Comparison of ENCODE assay signal across 8 cellular contexts in genomic region chr6:85676086-85676729, GRCh38. TPM values are rescaled to one million over a fixed set of nuclear protein-coding genes. Genes with fewer than 3 reads are reported as not detected.
DNase-seq lines count a peak whose midpoint lies in the region; ATAC-seq and TF ChIP-seq lines count a peak whose summit lies in the region.

No MANE protein-coding gene starts in this region.

- H3K4me1 ChIP-seq in HCT116 (ENCODE audit: control insufficient read depth in 1 of 2, insufficient read depth in 2 of 2, low read length in 2 of 2) (peaks cover 10 to 72% of the 10 kb centered on the region in 2 experiments; a peak in 3 of 4 replicates), lung (ENCODE audit: control insufficient read depth in 2 of 2, insufficient read depth in 2 of 2, low read length in 2 of 2) (peaks cover 3 to 24% of the 10 kb centered on the region in 2 donors)

- ATAC-seq in HCT116 = no peak
- ATAC-seq in lung (ENCODE audit: insufficient read depth, low FRiP score) = no peak
- ATAC-seq in HG03045 (IDR thresholded peaks at IDR 0.05; ENCODE audit: unreplicated experiment) = no peak
- no peak for ATAC-seq in sciatic nerve

- BruUV-seq in HCT116 (replicated peaks; lab: Mats Ljungman, UMichigan) = no TSS peak

- H3K27ac ChIP-seq in 22Rv1 (peak overlapping the region; percentile 98), HCT116 (ENCODE audit: low read depth, low read length) (peak overlapping the region; percentile 83), lung (ENCODE audit: low read depth in 1 of 2, low read length in 1 of 2) (peak overlapping the region in 1 of 2 donors; percentile 49)

- CTCF ChIA-PET in HCT116 (lab: Charles Lee) = no interaction called here

- intact Hi-C loops in HCT116 (cut with micrococcal nuclease) = loop anchor here (5.0 to 10.0 kb wide), 3 partner anchors 84 to 319 kb away; partner anchors contain the start of gene SNX14
- intact Hi-C loops in sciatic nerve (cut with DNase I) = loop anchor here (5.0 kb wide), 1 partner anchor 34 kb away; the partner anchor contains the start of gene SYNCRIP

- H3K79me2 ChIP-seq in HCT116 (ENCODE audit: insufficient read depth, low read length) = peaks cover 61% of the 10 kb centered on the region

- H3K9me3 ChIP-seq in HCT116 (ENCODE audit: control insufficient read depth in 1 of 2, insufficient read depth in 1 of 2, low read depth in 1 of 2, low read length in 2 of 2) = no peaks in the 10 kb centered on the region
- H3K9me3 ChIP-seq in lung (ENCODE audit: control insufficient read depth in 2 of 2, insufficient read depth in 1 of 2, low read length in 1 of 2) = no peaks in the 10 kb centered on the region

- peak overlapping the region; percentile 81 for H3K4me2 ChIP-seq in HCT116 (ENCODE audit: low read length)

- DNase-seq in HCT116 (ENCODE audit: low read depth, low spot score) = no peak
- peak; percentile 28 for DNase-seq in astrocyte of the hippocampus (ENCODE audit: low read depth, low spot score)
- DNase-seq in lung (ENCODE audit: low spot score) = no peak
- DNase-seq in NCI-H748 (lab: John Stamatoyannopoulos, UW; ENCODE audit: unreplicated experiment) = no peak
- no peak for DNase-seq in activated CD8-positive, alpha-beta memory T cell treated with anti-CD3 and anti-CD28 coated beads, Interleukin-2, amount 50 U/mL, for 48 hours
- DNase-seq in sciatic nerve (ENCODE audit: low spot score) = no peak

- no peaks in the 10 kb centered on the region for H3K9me2 ChIP-seq in HCT116 (ENCODE audit: insufficient read depth)

- peak overlapping the region; percentile 98 for H3K9ac ChIP-seq in HCT116 (ENCODE audit: low read length)

- TF ChIP-seq POLR2A in HCT116 (IDR thresholded peaks at IDR 0.05; ENCODE audit: borderline replicate concordance, extremely low read depth, insufficient read depth, insufficient read length) = no peak

- RAD21 ChIA-PET in HCT116 (lab: Charles Lee; ENCODE audit: low non-redundant PET in 1 of 2, low total read pairs in 2 of 2, uncharacterized antibody in 2 of 2, unreplicated experiment in 2 of 2) = no interaction called here

- H3K4me3 ChIP-seq in HCT116 (replicated peaks in 1 of 2; ENCODE audit: low read depth in 1 of 2, low read length in 2 of 2) = peak overlapping the region; percentile 88 to 97
- H3K4me3 ChIP-seq in lung = peak overlapping the region; percentile 30

- no peak for TF ChIP-seq RAD21 in HCT116 (IDR thresholded peaks at IDR 0.05; ENCODE audit: low read depth)

- POLR2A ChIA-PET in HCT116 (lab: Charles Lee) = interaction anchor here (0.6 to 8.6 kb wide), 3 partner anchors 16 to 316 kb away, joined by 3 to 192 read pairs (median 7); partner anchors contain the start of gene SYNCRIP

- 8 to 9% methylated on average over 6 of the region's 6 CpGs for WGBS in lung, 2 donors

- TF ChIP-seq CTCF in 22Rv1 (IDR thresholded peaks at IDR 0.05) = no peak
- TF ChIP-seq CTCF in HCT116 (IDR thresholded peaks at IDR 0.05 in 2 of 3, conservative IDR thresholded peaks at IDR 0.05 in 1 of 3; ENCODE audit: borderline replicate concordance in 1 of 3, insufficient read depth in 1 of 3, low read depth in 2 of 3, low read length in 2 of 3) = no peak
- TF ChIP-seq CTCF in lung (IDR thresholded peaks at IDR 0.05; ENCODE audit: control extremely low read depth, extremely low read depth) = no peak

- H3K36me3 ChIP-seq in HCT116 (ENCODE audit: control insufficient read depth in 1 of 2, insufficient read depth in 2 of 2, low read length in 2 of 2) (peaks cover 13 to 35% of the 10 kb centered on the region in 2 experiments), lung (ENCODE audit: control insufficient read depth in 2 of 2, insufficient read depth in 2 of 2, low read length in 2 of 2) (peaks cover 4 to 15% of the 10 kb centered on the region in 2 donors)

- H4K20me1 ChIP-seq in HCT116 (ENCODE audit: insufficient read depth) = peaks cover 34% of the 10 kb centered on the region; the same call in 1 of the 2 replicates

- no peak overlapping the region for H2AFZ ChIP-seq in HCT116 (ENCODE audit: low read depth, low read length, poor library complexity, severe bottlenecking)

- H3K27me3 ChIP-seq in HCT116 (ENCODE audit: insufficient read depth, low read length) (no peaks in the 10 kb centered on the region), lung (ENCODE audit: control insufficient read depth, insufficient read depth) (no peaks in the 10 kb centered on the region)

TF ChIP-seq in HCT116, 20 proteins besides CTCF, POLR2A, EP300 and RAD21:
- TF ChIP-seq POLR2AphosphoS5 (IDR thresholded peaks at IDR 0.05; ENCODE audit: low read depth, low read length) = peak; percentile 34; the same call in 1 of the 2 replicates
- TF ChIP-seq SP1 (IDR thresholded peaks at IDR 0.05; ENCODE audit: low read depth) = 0 out of 2 replicates have a peak, but pooled peaks have one; percentile 2
- TF ChIP-seq JUND (IDR thresholded peaks at IDR 0.05) = no peak; the same call in 1 of the 2 replicates
- no peak for TF ChIP-seq TCF7L2 (IDR thresholded peaks at IDR 0.05; ENCODE audit: borderline replicate concordance, extremely low read depth, insufficient read depth, insufficient read length)
- TF ChIP-seq SIN3A (IDR thresholded peaks at IDR 0.05; ENCODE audit: low read depth) = 0 out of 2 replicates have a peak, but pooled peaks have one; percentile 7
- no peak for TF ChIP-seq EGR1 (IDR thresholded peaks at IDR 0.05; ENCODE audit: low read depth)
- TF ChIP-seq CEBPB (IDR thresholded peaks at IDR 0.05; ENCODE audit: low read depth) = no peak
- no peak for TF ChIP-seq ZNF274 (IDR thresholded peaks at IDR 0.05; ENCODE audit: low read depth, low read length)
- TF ChIP-seq FOSL1 (IDR thresholded peaks at IDR 0.05; ENCODE audit: low read depth) = no peak
- no peak for TF ChIP-seq EZH2 (IDR thresholded peaks at IDR 0.05)
TF ChIP-seq in HCT116: peak in this region for 3.

RNA-seq across cellular contexts. Expression of gene SYNCRIP, which starts 33.5 kb away (rescaled TPM):
- 189 TPM for total RNA-seq in HCT116 (2021; ENCODE audit: unreplicated experiment)
- polyA plus RNA-seq in HCT116 (2012) = 59.2 and 79.4 TPM in 2 replicates
- 10 to 100 TPM; 72.6 to 84.5 TPM for total RNA-seq in lung
- 10 to 100 TPM; 35.4 to 55.1 TPM for polyA plus RNA-seq in lung
- total RNA-seq in sciatic nerve = 96.3 TPM
